8 cellular contexts compared by ENCODE assay signal in genomic region chr2:111119847-111120252, GRCh38. TPM values are rescaled to one million over a fixed set of nuclear protein-coding genes. Genes with fewer than 3 reads are reported as not detected.
A peak's percentile ranks its signal among the peaks of the same experiment; 100 is the strongest.
DNase-seq lines count a peak whose midpoint lies in the region; TF ChIP-seq lines count a peak whose summit lies in the region.

No MANE protein-coding gene starts in this region.

- DNase-seq in brain microvascular endothelial cell, result no peak
- no peak for DNase-seq in kidney tubule cell (ENCODE audit: low spot score)
- no peak for DNase-seq in NCI-H2227 (lab: John Stamatoyannopoulos, UW; ENCODE audit: unreplicated experiment)
- DNase-seq in activated CD4-positive, CD25-positive, alpha-beta regulatory T cell treated with anti-CD3 and anti-CD28 coated beads, Interleukin-2, amount 50 U/mL, for 72 hours, result no peak
- DNase-seq in COR-L47 (lab: John Stamatoyannopoulos, UW), result no peak

- no peaks in the 10 kb centered on the region for H3K9me3 ChIP-seq in BLaER1 treated with 17β-estradiol and CSF1 and Interleukin-3, amounts not matched to agents 10 nM and 100 nM (replicated peaks in 1 of 11)
- H3K9me3 ChIP-seq in HUES48 (ENCODE audit: control insufficient read depth, insufficient read depth, low read length) (no peaks in the 10 kb centered on the region), mononuclear cell (ENCODE audit: low read depth, low read length) (no peaks in the 10 kb centered on the region)

- peak overlapping the region; percentile 93 to 99 (median 98) for H3K4me2 ChIP-seq in BLaER1 treated with 17β-estradiol and CSF1 and Interleukin-3, amounts not matched to agents 10 nM and 100 nM

- peaks cover 41 to 58% (median 56%) of the 10 kb centered on the region in 10 experiments for H3K4me1 ChIP-seq in BLaER1 treated with 17β-estradiol and CSF1 and Interleukin-3, amounts not matched to agents 10 nM and 100 nM
- H3K4me1 ChIP-seq in HUES48 (ENCODE audit: control insufficient read depth, insufficient read depth, low read length) (peaks cover 13% of the 10 kb centered on the region), mononuclear cell (ENCODE audit: insufficient read depth, low read length) (peaks cover 60% of the 10 kb centered on the region)

- H3K9ac ChIP-seq in BLaER1 treated with 17β-estradiol and CSF1 and Interleukin-3, amounts not matched to agents 10 nM and 100 nM, result peak overlapping the region; percentile 57 to 90 (median 82); a peak in 20 of 22 replicates
- H3K9ac ChIP-seq in HUES48 (ENCODE audit: low read depth, low read length), result peak overlapping the region; percentile 67; the same call in 1 of the 2 replicates

- H3K4me3 ChIP-seq in BLaER1 treated with 17β-estradiol and CSF1 and Interleukin-3, amounts not matched to agents 10 nM and 100 nM, result peak overlapping the region; percentile 73 to 90 (median 84)
- H3K4me3 ChIP-seq in HUES48 (ENCODE audit: low read depth, low read length), result peak overlapping the region; percentile 66
- H3K4me3 ChIP-seq in brain microvascular endothelial cell (ENCODE audit: low read depth, low read length), result peak overlapping the region; percentile 85
- H3K4me3 ChIP-seq in mononuclear cell (ENCODE audit: low read length), result peak overlapping the region; percentile 78

- peaks cover 0 to 14% (median 12%) of the 10 kb centered on the region in 11 experiments; a peak in 16 of 22 replicates for H3K36me3 ChIP-seq in BLaER1 treated with 17β-estradiol and CSF1 and Interleukin-3, amounts not matched to agents 10 nM and 100 nM
- H3K36me3 ChIP-seq in HUES48 (ENCODE audit: control insufficient read depth, insufficient read depth, low read length) (peaks cover 11% of the 10 kb centered on the region), brain microvascular endothelial cell (replicated peaks) (no peaks in the 10 kb centered on the region)

- in situ Hi-C loops in brain microvascular endothelial cell (cut with HindIII; ENCODE audit: low pct_ligation_motif_present, low sequenced_read_pairs), result no loop called here

- peaks cover 57 to 86% (median 65%) of the 10 kb centered on the region in 11 experiments for H3K27me3 ChIP-seq in BLaER1 treated with 17β-estradiol and CSF1 and Interleukin-3, amounts not matched to agents 10 nM and 100 nM
- H3K27me3 ChIP-seq in HUES48 (ENCODE audit: control insufficient read depth, insufficient read depth, low read length) (peaks cover 51% of the 10 kb centered on the region), brain microvascular endothelial cell (replicated peaks) (peaks cover 1% of the 10 kb centered on the region), mononuclear cell (ENCODE audit: insufficient read depth, low read length) (peaks cover 59% of the 10 kb centered on the region)

- H4K20me1 ChIP-seq in BLaER1 treated with 17β-estradiol and CSF1 and Interleukin-3, amounts not matched to agents 10 nM and 100 nM, result peaks cover 7 to 73% (median 63%) of the 10 kb centered on the region in 11 experiments; a peak in 20 of 22 replicates

- TF ChIP-seq CTCF in brain microvascular endothelial cell (IDR thresholded peaks at IDR 0.05; ENCODE audit: low read depth, low read length, missing control alignments), result no peak

- H3K27ac ChIP-seq in BLaER1 treated with 17β-estradiol and CSF1 and Interleukin-3, amounts not matched to agents 10 nM and 100 nM, result peak overlapping the region in 6 of 11 experiments; percentile 53 to 80 (median 75); a peak in 7 of 22 replicates
- H3K27ac ChIP-seq in HUES48 (ENCODE audit: low read depth, low read length) (no peak overlapping the region), brain microvascular endothelial cell (no peak overlapping the region)

RNA-seq across cellular contexts. Expression of gene BCL2L11, which starts 0.9 kb away (rescaled TPM):
- total RNA-seq in mononuclear cell, result 53.2 TPM

Comparison
In these comparisons a context has a peak if more than half of its experiments do, and no peak if none do; other contexts are left out.
1. H3K27ac ChIP-seq: peak in BLaER1 treated with 17β-estradiol and CSF1 and Interleukin-3, amounts not matched to agents 10 nM and 100 nM (6 of 11); none in HUES48 (single experiment) and brain microvascular endothelial cell (single experiment).
2. Peak in every context shown above with its lines, with median percentiles within 50 percentile points of each other: H3K4me3 ChIP-seq.